In the genomic region with DNA sequence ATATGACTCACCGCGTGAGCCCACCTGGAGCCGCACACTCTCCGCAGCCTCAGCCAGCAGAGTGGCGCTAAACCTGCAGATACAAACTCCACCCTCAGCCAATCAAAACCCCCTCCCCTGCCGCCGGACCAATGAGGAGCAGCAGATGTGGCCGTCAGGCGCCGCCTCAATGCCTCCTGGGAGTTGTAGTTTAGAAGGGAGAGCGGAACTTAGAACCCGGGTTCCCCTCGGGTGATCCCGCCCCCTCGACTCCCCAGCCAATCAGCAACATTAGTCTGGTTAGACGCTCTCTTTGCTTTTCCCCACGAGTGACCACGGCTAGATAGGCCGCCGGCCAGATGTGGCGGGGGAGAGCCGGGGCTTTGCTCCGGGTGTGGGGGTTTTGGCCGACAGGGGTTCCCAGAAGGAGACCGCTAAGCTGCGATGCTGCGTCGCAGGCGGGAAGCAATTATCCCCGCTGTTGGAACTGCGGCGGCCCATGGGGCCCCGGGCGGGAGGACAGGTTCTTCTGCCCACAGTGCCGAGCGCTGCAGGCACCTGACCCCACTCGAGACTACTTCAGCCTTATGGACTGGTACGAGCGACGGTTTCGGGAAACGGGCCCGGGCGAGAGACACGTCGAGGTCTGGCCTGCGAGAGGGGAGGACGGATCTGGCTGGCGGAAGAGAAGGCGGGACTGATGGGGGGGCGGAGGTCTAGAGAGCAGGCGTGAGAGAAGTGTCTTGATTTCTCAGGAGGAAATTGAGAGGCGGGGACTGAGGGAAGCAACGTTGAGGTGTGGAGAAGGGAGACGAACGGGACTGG, we compare ENCODE assay signal across 8 cellular contexts. TPM values are rescaled to one million over a fixed set of nuclear protein-coding genes. Genes with fewer than 3 reads are reported as not detected.
DNase-seq lines count a peak whose midpoint lies in the region; ATAC-seq, FAIRE-seq and TF ChIP-seq lines count a peak whose summit lies in the region.

A gene (minus strand): TSS at position 63 of the 804 bp plus-strand sequence. CDS start 7,099 bp downstream, outside the sequence.
A gene with protein sequence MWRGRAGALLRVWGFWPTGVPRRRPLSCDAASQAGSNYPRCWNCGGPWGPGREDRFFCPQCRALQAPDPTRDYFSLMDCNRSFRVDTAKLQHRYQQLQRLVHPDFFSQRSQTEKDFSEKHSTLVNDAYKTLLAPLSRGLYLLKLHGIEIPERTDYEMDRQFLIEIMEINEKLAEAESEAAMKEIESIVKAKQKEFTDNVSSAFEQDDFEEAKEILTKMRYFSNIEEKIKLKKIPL (plus strand): TSS at position 282 of the 804 bp plus-strand sequence. CDS start 57 bp downstream, at position 339.

- peaks cover 33% of the 10 kb centered on the region for H3K4me1 Mint-ChIP-seq in T-helper 2 cell treated with Interferon-gamma antibody and Interleukin-4, amounts not matched to agents 5 μg/mL and 100 μg/mL, for 36 hours (ENCODE audit: low read depth)
- peaks cover 9% of the 10 kb centered on the region for H3K4me1 Mint-ChIP-seq in astrocyte (ENCODE audit: low read depth, unreplicated experiment)

- H3K9ac ChIP-seq in astrocyte (ENCODE audit: low read length): peak within 1 kb of the TSS; percentile 95

- H3K9me3 Mint-ChIP-seq in T-helper 2 cell treated with Interferon-gamma antibody and Interleukin-4, amounts not matched to agents 5 μg/mL and 100 μg/mL, for 36 hours: no peaks in the 10 kb centered on the region
- no peaks in the 10 kb centered on the region for H3K9me3 Mint-ChIP-seq in astrocyte (ENCODE audit: unreplicated experiment)

- H3K9me3 ChIP-seq in astrocyte (ENCODE audit: insufficient read depth, low read depth, low read length): no peaks in the 10 kb centered on the region
- H3K9me3 ChIP-seq in right cardiac atrium (ENCODE audit: control insufficient read depth, low read length): no peaks in the 10 kb centered on the region
- no peaks in the 10 kb centered on the region for H3K9me3 ChIP-seq in uterus

- H3K4me3 Mint-ChIP-seq in T-helper 2 cell treated with Interferon-gamma antibody and Interleukin-4, amounts not matched to agents 5 μg/mL and 100 μg/mL, for 36 hours: peak within 1 kb of the TSS; percentile 93
- peak within 1 kb of the TSS; percentile 95 for H3K4me3 Mint-ChIP-seq in astrocyte (ENCODE audit: unreplicated experiment)

- TF ChIP-seq CTCF in astrocyte (IDR thresholded peaks at IDR 0.05; ENCODE audit: insufficient read depth, low read depth, low read length) (no peak), uterus (IDR thresholded peaks at IDR 0.05) (peak in 2 of 4 experiments; percentile 4 to 28)

- peaks cover 12% of the 10 kb centered on the region for H3K36me3 ChIP-seq in astrocyte (ENCODE audit: insufficient read depth, low read length)
- no peaks in the 10 kb centered on the region for H3K36me3 ChIP-seq in uterus

- H3K4me1 ChIP-seq in astrocyte (ENCODE audit: insufficient read depth, low read length): peaks cover 8% of the 10 kb centered on the region
- peaks cover 5% of the 10 kb centered on the region for H3K4me1 ChIP-seq in right cardiac atrium (ENCODE audit: control insufficient read depth, insufficient read depth, low read length)
- peaks cover 0 to 4% of the 10 kb centered on the region in 2 donors for H3K4me1 ChIP-seq in uterus

- intact Hi-C loops in right cardiac atrium (cut with DNase I): no loop called here
- intact Hi-C loops in uterus (cut with DNase I; ENCODE audit: low total_unique reads): no loop called here

- DNase-seq in NCI-H187 treated with DMSO at 0.1 percent for 48 hours (lab: John Stamatoyannopoulos, UW) (peak; percentile 83), astrocyte (ENCODE audit: low read depth) (peak; percentile 97), right cardiac atrium (peak; percentile 99), pulmonary artery endothelial cell (ENCODE audit: low read depth, low spot score) (peak; percentile 98), uterus (peak; percentile 98 to 99)
- peak; percentile 98 for DNase-seq in T-helper 2 cell treated with Interferon-gamma antibody and Interleukin-4, amounts not matched to agents 5 μg/mL and 100 μg/mL, for 36 hours (ENCODE audit: low spot score)

- ATAC-seq in GM18499 (IDR thresholded peaks at IDR 0.05; ENCODE audit: insufficient read depth, unreplicated experiment) (peak; percentile 72), HG02943 (IDR thresholded peaks at IDR 0.05; ENCODE audit: low read depth, unreplicated experiment) (peak; percentile 93), right cardiac atrium (peak; percentile 98 to 99)

- WGBS in right cardiac atrium: under 1% methylated on average over 56 of the region's 56 CpGs

- H3K27me3 ChIP-seq in astrocyte (ENCODE audit: insufficient read depth, low read length) (no peaks in the 10 kb centered on the region), right cardiac atrium (ENCODE audit: control insufficient read depth, insufficient read depth) (no peaks in the 10 kb centered on the region), uterus (no peaks in the 10 kb centered on the region)

- H4K20me1 ChIP-seq in astrocyte (ENCODE audit: insufficient read depth, low read length): peaks cover 5% of the 10 kb centered on the region

- H3K4me2 ChIP-seq in astrocyte (ENCODE audit: low read length): peak within 1 kb of the TSS; percentile 97

- peak within 1 kb of the TSS; percentile 89 for H3K4me3 ChIP-seq in astrocyte (ENCODE audit: insufficient read depth, low read depth, low read length)
- peak within 1 kb of the TSS; percentile 79 for H3K4me3 ChIP-seq in right cardiac atrium (ENCODE audit: low read length)
- peak within 1 kb of the TSS; percentile 81 to 84 for H3K4me3 ChIP-seq in uterus

- H3K27ac ChIP-seq in astrocyte (ENCODE audit: low read depth, low read length) (peak within 1 kb of the TSS; percentile 96), right cardiac atrium (ENCODE audit: low read length) (peak within 1 kb of the TSS; percentile 97), uterus (peak within 1 kb of the TSS; percentile 95 to 99)

- H3K36me3 Mint-ChIP-seq in T-helper 2 cell treated with Interferon-gamma antibody and Interleukin-4, amounts not matched to agents 5 μg/mL and 100 μg/mL, for 36 hours (ENCODE audit: low read depth): peaks cover 20% of the 10 kb centered on the region
- H3K36me3 Mint-ChIP-seq in astrocyte (ENCODE audit: low read depth, unreplicated experiment): peaks cover 4% of the 10 kb centered on the region

- peak within 1 kb of the TSS; percentile 84 for H3K27ac Mint-ChIP-seq in T-helper 2 cell treated with Interferon-gamma antibody and Interleukin-4, amounts not matched to agents 5 μg/mL and 100 μg/mL, for 36 hours
- peak within 1 kb of the TSS; percentile 90 for H3K27ac Mint-ChIP-seq in astrocyte (ENCODE audit: unreplicated experiment)

- H3K27me3 Mint-ChIP-seq in T-helper 2 cell treated with Interferon-gamma antibody and Interleukin-4, amounts not matched to agents 5 μg/mL and 100 μg/mL, for 36 hours (ENCODE audit: low read depth): no peaks in the 10 kb centered on the region
- no peaks in the 10 kb centered on the region for H3K27me3 Mint-ChIP-seq in astrocyte (ENCODE audit: low read depth, unreplicated experiment)

- peaks cover 16% of the 10 kb centered on the region for H3K79me2 ChIP-seq in astrocyte (ENCODE audit: insufficient read depth, low read length)

- peak; percentile 36 to 78 for TF ChIP-seq POLR2A in uterus (IDR thresholded peaks at IDR 0.05)

- peak within 1 kb of the TSS; percentile 97 for H2AFZ ChIP-seq in astrocyte (ENCODE audit: low read depth, low read length)

- peak; percentile 17 for FAIRE-seq in astrocyte (lab: Jason Lieb, UNC)

RNA-seq across cellular contexts. Expression of the first gene that starts in this region (rescaled TPM):
- 5.7 and 7.5 TPM in 2 replicates for total RNA-seq in astrocyte
- 10 to 100 TPM in 1 of 4 donors, 1 to 10 TPM in 3; 2.3 to 12.6 (median 4.5) TPM for total RNA-seq in right cardiac atrium
- 4.1 TPM for polyA plus RNA-seq in right cardiac atrium
- total RNA-seq in pulmonary artery endothelial cell: 11.0 and 15.7 TPM in 2 replicates
- 10 to 100 TPM in 1 of 4 donors, 1 to 10 TPM in 1, under 1 TPM in 1, not detected in 1; 0.26 to 14.5 (median 8.4) TPM for total RNA-seq in uterus

RNA-seq across cellular contexts. Expression of the second gene that starts in this region (rescaled TPM):
- total RNA-seq in astrocyte: 10.4 and 10.7 TPM in 2 replicates
- 10 to 100 TPM in 1 of 4 donors, 1 to 10 TPM in 3; 7.5 to 11.0 (median 9.0) TPM for total RNA-seq in right cardiac atrium
- polyA plus RNA-seq in right cardiac atrium: 16.3 TPM
- 13.5 and 17.6 TPM in 2 replicates for total RNA-seq in pulmonary artery endothelial cell
- 10 to 100 TPM; 13.6 to 52.4 (median 15.9) TPM for total RNA-seq in uterus

Comparison
In these comparisons a context has a peak if more than half of its experiments do, and no peak if none do; other contexts are left out.
1. Peak in every context shown above with its lines: DNase-seq, ATAC-seq, H3K4me3 ChIP-seq and H3K27ac ChIP-seq.